Comparison of ENCODE assay signal across 31 cellular contexts in genomic region chr1:237431448-237431847, GRCh38.
"Had no signal": no experiment of that assay in that cellular context is flagged by ENCODE, and none has a peak within 500 bp of the region (broad histone marks: within the 10 kb centered on the region; RNA-seq: fewer than 3 reads in every experiment).

No MANE protein-coding gene starts in this region.

- H3K27ac Mint-ChIP-seq: naive thymus-derived CD8-positive, alpha-beta T cell; natural killer cell treated with Interleukin-12 subunit alpha and Interleukin-12 subunit beta and Interleukin-15 and Interleukin-18, amount 100 ng/mL, for 72 hours; nephron progenitor cell; progenitor cell of endocrine pancreas; stimulated activated memory B cell treated with anti-CD40 and anti-IgM and Interleukin-4, amounts not matched to agents 10 μg/mL and 1 μg/mL and 100 μg/mL, for 72 hours; stimulated activated naive CD8-positive, alpha-beta T cell treated with anti-CD3 and anti-CD28 coated beads, Interleukin-15, amount 100 ng/mL, for 72 hours had no signal

- H3K27ac ChIP-seq: neutrophil, pancreas, psoas muscle, skin epidermis, spleen, suprapubic skin, testis, tibial nerve, upper lobe of left lung, vagina had no signal

- H3K36me3 ChIP-seq: neutrophil, pancreas, spleen, suprapubic skin, tibial nerve, upper lobe of left lung, vagina had no signal

- H3K4me1 ChIP-seq: pancreas, psoas muscle, spleen, suprapubic skin, testis, tibial nerve, upper lobe of left lung, vagina had no signal

- H3K9me3 Mint-ChIP-seq: nephron progenitor cell; neural crest cell; stimulated activated memory B cell treated with anti-CD40 and anti-IgM and Interleukin-4, amounts not matched to agents 10 μg/mL and 1 μg/mL and 100 μg/mL, for 72 hours; stimulated activated naive CD8-positive, alpha-beta T cell treated with anti-CD3 and anti-CD28 coated beads, Interleukin-15, amount 100 ng/mL, for 72 hours had no signal

- H3K4me3 Mint-ChIP-seq: naive thymus-derived CD8-positive, alpha-beta T cell; natural killer cell treated with Interleukin-12 subunit alpha and Interleukin-12 subunit beta and Interleukin-15 and Interleukin-18, amount 100 ng/mL, for 72 hours; nephron progenitor cell; neural crest cell; stimulated activated memory B cell treated with anti-CD40 and anti-IgM and Interleukin-4, amounts not matched to agents 10 μg/mL and 1 μg/mL and 100 μg/mL, for 72 hours; stimulated activated naive CD8-positive, alpha-beta T cell treated with anti-CD3 and anti-CD28 coated beads, Interleukin-15, amount 100 ng/mL, for 72 hours had no signal

- ATAC-seq: naive thymus-derived CD8-positive, alpha-beta T cell; natural killer cell treated with Interleukin-12 subunit alpha and Interleukin-12 subunit beta and Interleukin-15 and Interleukin-18, amount 100 ng/mL, for 72 hours; pancreas; psoas muscle; right cardiac atrium; sciatic nerve; stimulated activated memory B cell treated with anti-CD40 and anti-IgM and Interleukin-4, amounts not matched to agents 10 μg/mL and 1 μg/mL and 100 μg/mL, for 72 hours; stimulated activated naive CD8-positive, alpha-beta T cell treated with anti-CD3 and anti-CD28 coated beads, Interleukin-15, amount 100 ng/mL, for 72 hours; stimulated activated naive CD8-positive, alpha-beta T cell treated with anti-CD3 and anti-CD28 coated beads, Interleukin-15, Interleukin-2, amounts not matched to agents 100 U/mL and 50 U/mL, for 24 hours had no signal

- H3K27me3 Mint-ChIP-seq: naive thymus-derived CD8-positive, alpha-beta T cell; natural killer cell treated with Interleukin-12 subunit alpha and Interleukin-12 subunit beta and Interleukin-15 and Interleukin-18, amount 100 ng/mL, for 72 hours; progenitor cell of endocrine pancreas; stimulated activated memory B cell treated with anti-CD40 and anti-IgM and Interleukin-4, amounts not matched to agents 10 μg/mL and 1 μg/mL and 100 μg/mL, for 72 hours; stimulated activated naive CD8-positive, alpha-beta T cell treated with anti-CD3 and anti-CD28 coated beads, Interleukin-15, amount 100 ng/mL, for 72 hours had no signal

- H3K4me3 ChIP-seq: pancreas, psoas muscle, skin epidermis, smooth muscle cell, spleen, suprapubic skin, testis, tibial nerve, upper lobe of left lung, vagina had no signal

- H3K4me1 Mint-ChIP-seq: naive thymus-derived CD8-positive, alpha-beta T cell; nephron progenitor cell; neural crest cell; stimulated activated memory B cell treated with anti-CD40 and anti-IgM and Interleukin-4, amounts not matched to agents 10 μg/mL and 1 μg/mL and 100 μg/mL, for 72 hours; stimulated activated naive CD8-positive, alpha-beta T cell treated with anti-CD3 and anti-CD28 coated beads, Interleukin-15, amount 100 ng/mL, for 72 hours had no signal

- H3K36me3 Mint-ChIP-seq: naive thymus-derived CD8-positive, alpha-beta T cell; natural killer cell treated with Interleukin-12 subunit alpha and Interleukin-12 subunit beta and Interleukin-15 and Interleukin-18, amount 100 ng/mL, for 72 hours; stimulated activated memory B cell treated with anti-CD40 and anti-IgM and Interleukin-4, amounts not matched to agents 10 μg/mL and 1 μg/mL and 100 μg/mL, for 72 hours had no signal

- H3K9me3 ChIP-seq: neutrophil, pancreas, psoas muscle, spleen, suprapubic skin, testis, tibial nerve, upper lobe of left lung, vagina had no signal

- DNase-seq: naive thymus-derived CD8-positive, alpha-beta T cell; nephron progenitor cell; nucleus accumbens; pancreas; psoas muscle; right cardiac atrium; spleen; stimulated activated CD4-positive, alpha-beta T cell treated with anti-CD3 and anti-CD28 coated beads, Interleukin-12 subunit alpha, Interleukin-12 subunit beta, amount 100 ng/mL, for 4 hours; stimulated activated CD4-positive, alpha-beta T cell treated with anti-CD3 and anti-CD28 coated beads, Interleukin-1b, Interleukin-23, amount 100 ng/mL, for 48 hours; stimulated activated CD4-positive, alpha-beta T cell treated with anti-CD3 and anti-CD28 coated beads, Interleukin-4, amount 100 ng/mL, for 1 hour; stimulated activated CD4-positive, alpha-beta T cell treated with anti-CD3 and anti-CD28 coated beads, Interleukin-4, amount 100 ng/mL, for 4 hours; stimulated activated CD8-positive, alpha-beta memory T cell treated with anti-CD3 and anti-CD28 coated beads, Interleukin-4, amount 100 ng/mL, for 48 hours; stimulated activated naive CD4-positive, alpha-beta T cell; stimulated activated naive CD8-positive, alpha-beta T cell treated with anti-CD3 and anti-CD28 coated beads, Interleukin-15, amount 100 ng/mL, for 72 hours; stimulated activated naive CD8-positive, alpha-beta T cell treated with anti-CD3 and anti-CD28 coated beads, Interleukin-15, Interleukin-2, amounts not matched to agents 100 U/mL and 50 U/mL, for 24 hours; substantia nigra; testis; trophoblast cell; upper lobe of left lung had no signal

- FAIRE-seq: pancreas, urothelium cell line had no signal

- H3K27me3 ChIP-seq: neutrophil, pancreas, spleen, suprapubic skin, testis, tibial nerve, upper lobe of left lung, vagina had no signal

- H3K4me2 ChIP-seq: smooth muscle cell had no signal
